In the genomic region with DNA sequence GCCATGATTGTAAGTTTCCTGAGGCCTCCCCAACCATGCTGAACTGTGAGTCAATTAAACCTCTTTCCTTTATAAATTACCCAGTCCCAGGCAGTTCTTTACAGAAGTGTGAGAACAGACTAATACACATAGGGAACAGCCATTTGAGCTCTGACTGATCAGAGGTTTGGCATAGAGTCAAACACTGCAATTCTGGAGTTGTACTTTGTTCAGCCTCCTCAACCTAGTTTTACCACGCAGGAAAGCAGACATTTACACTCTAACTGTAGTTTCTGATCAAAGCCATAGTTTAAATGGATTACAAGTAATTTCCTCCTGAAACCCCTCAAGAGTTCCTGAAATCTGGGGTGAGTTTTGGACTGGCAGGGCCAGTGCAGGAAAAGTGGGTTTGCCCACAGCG, we compare ENCODE assay signal across 22 cellular contexts.
DNase-seq lines count a peak whose midpoint lies in the region; ATAC-seq, FAIRE-seq and TF ChIP-seq lines count a peak whose summit lies in the region.
"Had no signal": no experiment of that assay in that cellular context is flagged by ENCODE, and none has a peak within 500 bp of the region (broad histone marks: within the 10 kb centered on the region; RNA-seq: fewer than 3 reads in every experiment).

No MANE protein-coding gene starts in this region.

- intact Hi-C loops in HepG2 (cut with micrococcal nuclease; ENCODE audit: unreplicated experiment) (no loop called here), right lobe of liver (cut with DNase I) (no loop called here)

- no peak overlapping the region for H2AFZ ChIP-seq in HepG2 (ENCODE audit: low read length)

- no peak for DNase-seq in HepG2 (ENCODE audit: low spot score)
- no peak for DNase-seq in right lobe of liver
- DNase-seq in small intestine, result peak; percentile 27
- DNase-seq in endothelial cell (ENCODE audit: low spot score), result no peak
- DNase-seq in NOMO-1 (lab: John Stamatoyannopoulos, UW; ENCODE audit: unreplicated experiment in 2 of 2), result no peak
- DNase-seq: AML-193; Caco-2; Calu3; CD4-positive, alpha-beta T cell; CD8-positive, alpha-beta T cell; DMS79 treated with DMSO at 0.1 percent for 48 hours; GF-D8 had no signal

- H3K4me1 Mint-ChIP-seq in endothelial cell (ENCODE audit: unreplicated experiment), result peaks cover 21% of the 10 kb centered on the region

- POLR2A ChIA-PET in HepG2 (lab: Yijun Ruan, JAX), result no interaction called here

- H3K27ac ChIP-seq in liver (ENCODE audit: low read depth in 1 of 2, low read length in 2 of 2) (no peak overlapping the region), HepG2 (ENCODE audit: extremely low read length, insufficient read depth, low read length) (no peak overlapping the region), right lobe of liver (no peak overlapping the region), small intestine (ENCODE audit: low read depth in 1 of 2, low read length in 1 of 2) (no peak overlapping the region)
- H3K27ac ChIP-seq: 22Rv1; A549; BLaER1 treated with 17β-estradiol and CSF1 and Interleukin-3, amounts not matched to agents 10 nM and 100 nM; C4-2B had no signal

- no peaks in the 10 kb centered on the region for H3K79me2 ChIP-seq in HepG2 (ENCODE audit: insufficient read depth, low read length)

- WGBS in liver, result 63% methylated on average over 2 of the region's 2 CpGs
- WGBS in HepG2 (ENCODE audit: low lambda C conversion rate), result 5% methylated on average over 2 of the region's 2 CpGs
- WGBS in right lobe of liver (ENCODE audit: insufficient coverage, low coverage, low lambda C conversion rate, missing lambda C conversion rate), result 53% methylated on average over 2 of the region's 2 CpGs
- 52 to 73% (median 60%) methylated on average over 2 of the region's 2 CpGs for WGBS in small intestine, 3 donors

- H3K27me3 ChIP-seq in liver (ENCODE audit: control insufficient read depth in 4 of 4, insufficient read depth in 4 of 4, low read length in 3 of 4), result no peaks in the 10 kb centered on the region
- H3K27me3 ChIP-seq in HepG2 (ENCODE audit: control insufficient read depth in 1 of 2, insufficient read depth in 2 of 2, low read length in 2 of 2), result peaks cover 0 to 3% of the 10 kb centered on the region in 2 experiments; a peak in 1 of 5 replicates
- H3K27me3 ChIP-seq in right lobe of liver, result no peaks in the 10 kb centered on the region
- H3K27me3 ChIP-seq in small intestine (ENCODE audit: control insufficient read depth in 2 of 2, insufficient read depth in 2 of 2, low read length in 2 of 2), result no peaks in the 10 kb centered on the region
- H3K27me3 ChIP-seq: BLaER1 treated with 17β-estradiol and CSF1 and Interleukin-3, amounts not matched to agents 10 nM and 100 nM had no signal

- H3K9me3 ChIP-seq in liver (ENCODE audit: control insufficient read depth in 4 of 4, low read length in 3 of 4), result no peaks in the 10 kb centered on the region
- no peaks in the 10 kb centered on the region for H3K9me3 ChIP-seq in HepG2 (ENCODE audit: low read length)
- no peaks in the 10 kb centered on the region for H3K9me3 ChIP-seq in right lobe of liver
- no peaks in the 10 kb centered on the region for H3K9me3 ChIP-seq in small intestine (ENCODE audit: control insufficient read depth, low read depth)
- H3K9me3 ChIP-seq: A549, Caco-2 had no signal

- H3K27me3 Mint-ChIP-seq in endothelial cell (ENCODE audit: unreplicated experiment), result peaks cover 1% of the 10 kb centered on the region

- TF ChIP-seq RAD21 in liver (IDR thresholded peaks at IDR 0.05), result peak in 1 of 2 donors; percentile 20
- no peak for TF ChIP-seq RAD21 in HepG2 (CRISPR knock-in tag; IDR thresholded peaks at IDR 0.05)

- H3K36me3 ChIP-seq in liver (ENCODE audit: control insufficient read depth in 4 of 4, insufficient read depth in 3 of 4, low read depth in 1 of 4, low read length in 3 of 4) (no peaks in the 10 kb centered on the region), HepG2 (replicated peaks in 1 of 2; ENCODE audit: control insufficient read depth in 1 of 2, insufficient read depth in 2 of 2, low read length in 2 of 2) (no peaks in the 10 kb centered on the region), right lobe of liver (no peaks in the 10 kb centered on the region), small intestine (ENCODE audit: control insufficient read depth in 2 of 2, insufficient read depth in 2 of 2, low read length in 2 of 2) (no peaks in the 10 kb centered on the region)
- H3K36me3 ChIP-seq: BLaER1 treated with 17β-estradiol and CSF1 and Interleukin-3, amounts not matched to agents 10 nM and 100 nM had no signal

- no TSS peak for BruUV-seq in HepG2 (replicated peaks; lab: Mats Ljungman, UMichigan)

- no peak for TF ChIP-seq CTCF in liver (IDR thresholded peaks at IDR 0.05; ENCODE audit: low read depth, low read length, missing input control)
- TF ChIP-seq CTCF in HepG2 (CRISPR knock-in tag; IDR thresholded peaks at IDR 0.05), result no peak
- TF ChIP-seq CTCF in right lobe of liver (IDR thresholded peaks at IDR 0.05), result no peak
- TF ChIP-seq CTCF in endothelial cell (IDR thresholded peaks at IDR 0.05; ENCODE audit: unreplicated experiment), result no peak

- CTCF ChIA-PET in HepG2 (lab: Yijun Ruan, JAX; ENCODE audit: low intra/inter-chr PET ratio, low total read pairs), result no interaction called here

- H3K36me3 Mint-ChIP-seq in endothelial cell (ENCODE audit: low read depth, unreplicated experiment), result no peaks in the 10 kb centered on the region
- H3K36me3 Mint-ChIP-seq: CD8-positive, alpha-beta T cell had no signal

- in situ Hi-C loops in HepG2 (cut with HindIII; ENCODE audit: extremely low pct_ligation_motif_present, low pct_unique_long_range_greater_than_20kb), result no loop called here

- TF ChIP-seq POLR2A in HepG2 (IDR thresholded peaks at IDR 0.05; ENCODE audit: insufficient read depth in 1 of 2, low read depth in 2 of 2, low read length in 2 of 2), result no peak
- TF ChIP-seq POLR2A in right lobe of liver (IDR thresholded peaks at IDR 0.05), result no peak

- no peak overlapping the region for H3K27ac Mint-ChIP-seq in endothelial cell (ENCODE audit: unreplicated experiment)
- H3K27ac Mint-ChIP-seq: B cell; CD4-positive, alpha-beta T cell; CD8-positive, alpha-beta T cell had no signal

- ATAC-seq in HepG2 (no peak), right lobe of liver (peak; percentile 76 to 88 (median 83))
- ATAC-seq: A549; CD8-positive, alpha-beta T cell had no signal

- peaks cover 11 to 37% (median 20%) of the 10 kb centered on the region in 4 donors for H3K4me1 ChIP-seq in liver (ENCODE audit: control insufficient read depth in 4 of 4, insufficient read depth in 4 of 4, low read length in 3 of 4)
- no peaks in the 10 kb centered on the region for H3K4me1 ChIP-seq in HepG2 (ENCODE audit: insufficient read depth, low read length)
- H3K4me1 ChIP-seq in right lobe of liver, result peaks cover 0 to 16% (median 7%) of the 10 kb centered on the region in 4 donors
- H3K4me1 ChIP-seq in small intestine (ENCODE audit: control insufficient read depth in 2 of 2, insufficient read depth in 1 of 2, low read depth in 1 of 2, low read length in 1 of 2), result no peaks in the 10 kb centered on the region
- H3K4me1 ChIP-seq: A549, Caco-2 had no signal

- H3K4me2 ChIP-seq in HepG2 (ENCODE audit: low read depth, low read length), result no peak overlapping the region
- H3K4me2 ChIP-seq: A549; BLaER1 treated with 17β-estradiol and CSF1 and Interleukin-3, amounts not matched to agents 10 nM and 100 nM had no signal

- H3K9me3 Mint-ChIP-seq in endothelial cell (ENCODE audit: unreplicated experiment), result no peaks in the 10 kb centered on the region
- H3K9me3 Mint-ChIP-seq: CD4-positive, alpha-beta T cell; CD8-positive, alpha-beta T cell had no signal

- TF ChIP-seq EP300 in HepG2 (IDR thresholded peaks at IDR 0.05; ENCODE audit: low read depth in 2 of 2, low read length in 2 of 2), result no peak
- TF ChIP-seq EP300 in HepG2 (CRISPR knock-in tag; IDR thresholded peaks at IDR 0.05; ENCODE audit: borderline replicate concordance), result no peak

- H3K4me3 ChIP-seq in liver (ENCODE audit: low read depth in 1 of 3, low read length in 3 of 3) (no peak overlapping the region), HepG2 (replicated peaks in 1 of 3; ENCODE audit: insufficient read depth in 1 of 3, low read depth in 2 of 3, low read length in 3 of 3) (no peak overlapping the region), right lobe of liver (no peak overlapping the region), small intestine (ENCODE audit: low read depth in 1 of 2, low read length in 2 of 2) (no peak overlapping the region)
- H3K4me3 ChIP-seq: A549; BLaER1 treated with 17β-estradiol and CSF1 and Interleukin-3, amounts not matched to agents 10 nM and 100 nM had no signal

- H3K4me3 Mint-ChIP-seq in endothelial cell (ENCODE audit: unreplicated experiment), result no peak overlapping the region
- H3K4me3 Mint-ChIP-seq: B cell; CD4-positive, alpha-beta T cell; CD8-positive, alpha-beta T cell had no signal

- H3K9ac ChIP-seq in liver (ENCODE audit: low read depth in 1 of 2, low read length in 2 of 2), result no peak overlapping the region
- no peak overlapping the region for H3K9ac ChIP-seq in HepG2 (ENCODE audit: insufficient read depth, low read depth, low read length)
- H3K9ac ChIP-seq: BLaER1 treated with 17β-estradiol and CSF1 and Interleukin-3, amounts not matched to agents 10 nM and 100 nM had no signal

- no peaks in the 10 kb centered on the region for H4K20me1 ChIP-seq in HepG2 (ENCODE audit: insufficient read depth, low read length)
- H4K20me1 ChIP-seq: BLaER1 treated with 17β-estradiol and CSF1 and Interleukin-3, amounts not matched to agents 10 nM and 100 nM had no signal

- FAIRE-seq in HepG2 (lab: Jason Lieb, UNC), result no peak
- FAIRE-seq in small intestine (lab: Jason Lieb, UNC), result no peak
- FAIRE-seq: A549, D721Med, G401.6, GM12891, GM19239 had no signal

TF ChIP-seq in liver, 16 proteins besides CTCF, POLR2A, EP300 and RAD21 (continues in another document):
- TF ChIP-seq, protein P1, sequence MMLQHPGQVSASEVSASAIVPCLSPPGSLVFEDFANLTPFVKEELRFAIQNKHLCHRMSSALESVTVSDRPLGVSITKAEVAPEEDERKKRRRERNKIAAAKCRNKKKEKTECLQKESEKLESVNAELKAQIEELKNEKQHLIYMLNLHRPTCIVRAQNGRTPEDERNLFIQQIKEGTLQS (IDR thresholded peaks at IDR 0.05), result no peak
- TF ChIP-seq HNF4A (conservative IDR thresholded peaks at IDR 0.05) (peak; percentile 78 to 79), HNF4G (IDR thresholded peaks at IDR 0.05) (peak; percentile 44)

TF ChIP-seq in HepG2, 621 proteins besides CTCF, POLR2A, EP300 and RAD21 (continues in another document):
- TF ChIP-seq RAD51 (IDR thresholded peaks at IDR 0.05; ENCODE audit: borderline replicate concordance), result no peak
- TF ChIP-seq ZNF33A (CRISPR knock-in tag; IDR thresholded peaks at IDR 0.05; ENCODE audit: borderline replicate concordance), result no peak
- TF ChIP-seq ZFP90 (CRISPR knock-in tag; IDR thresholded peaks at IDR 0.05; ENCODE audit: borderline replicate concordance), result no peak
- TF ChIP-seq ZFP1 (CRISPR knock-in tag; IDR thresholded peaks at IDR 0.05), result no peak
